9 cellular contexts compared by ENCODE assay signal in the genomic region with DNA sequence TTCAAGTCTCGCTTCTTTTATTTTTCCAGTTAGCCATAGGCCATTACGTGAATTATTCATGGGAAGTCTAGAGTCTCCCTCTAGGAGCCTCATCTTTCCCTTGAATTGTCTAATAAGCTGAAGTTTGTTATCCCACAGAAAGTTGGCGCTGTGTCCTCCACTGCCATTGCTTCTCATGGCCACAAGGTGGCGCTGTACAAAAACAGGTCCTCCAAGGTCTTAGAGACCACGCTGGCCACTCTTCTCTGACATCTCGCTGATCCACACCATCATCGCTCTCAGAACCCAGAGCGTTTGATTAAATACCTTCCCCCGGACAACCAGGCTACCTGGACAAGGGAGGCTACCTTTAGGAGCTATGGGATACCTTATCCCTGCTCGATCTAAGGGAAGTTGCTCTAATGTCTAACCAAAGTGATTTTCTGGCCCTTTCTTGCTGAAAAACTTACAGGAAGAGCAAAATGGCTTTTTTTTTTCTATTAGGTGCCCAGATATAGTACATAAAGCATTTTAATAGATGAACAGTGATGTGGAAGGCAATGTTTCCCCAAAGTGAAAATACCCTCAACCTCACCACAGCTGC.
A peak's percentile ranks its signal among the peaks of the same experiment; 100 is the strongest.
DNase-seq lines count a peak whose midpoint lies in the region; ATAC-seq, FAIRE-seq and TF ChIP-seq lines count a peak whose summit lies in the region.
"Had no signal": no experiment of that assay in that cellular context is flagged by ENCODE, and none has a peak within 500 bp of the region (broad histone marks: within the 10 kb centered on the region; RNA-seq: fewer than 3 reads in every experiment).

No MANE protein-coding gene starts in this region.

- FAIRE-seq in pancreas (lab: Jason Lieb, UNC) = no peak

- no peaks in the 10 kb centered on the region for H3K36me3 Mint-ChIP-seq in activated CD8-positive, alpha-beta T cell treated with anti-CD3 and anti-CD28 coated beads for 36 hours (ENCODE audit: low read depth)

- H3K27me3 Mint-ChIP-seq in activated CD8-positive, alpha-beta T cell treated with anti-CD3 and anti-CD28 coated beads for 36 hours = peaks cover 9% of the 10 kb centered on the region

- no peak overlapping the region for H3K4me3 Mint-ChIP-seq in activated CD8-positive, alpha-beta T cell treated with anti-CD3 and anti-CD28 coated beads for 36 hours
- H3K4me3 Mint-ChIP-seq: stimulated activated naive CD8-positive, alpha-beta T cell treated with anti-CD3 and anti-CD28 coated beads, Interleukin-15, Interleukin-2, amounts not matched to agents 100 ng/mL and 50 ng/mL, for 24 hours had no signal

- intact Hi-C loops in activated CD8-positive, alpha-beta T cell treated with anti-CD3 and anti-CD28 coated beads for 36 hours (cut with micrococcal nuclease) = loop anchor here (2.0 to 10.0 kb wide), 2 partner anchors 100 to 200 kb away; no protein-coding TSS in a partner anchor
- intact Hi-C loops in pancreas (cut with DNase I) = no loop called here

- CTCF ChIA-PET in activated CD8-positive, alpha-beta T cell treated with anti-CD3 and anti-CD28 coated beads for 36 hours (lab: Charles Lee) = interaction anchor here (0.6 to 7.8 kb wide), 37 partner anchors 9 to 436 kb away, joined by 3 to 80 read pairs (median 4); a partner anchor contains a TSS

- H3K9me3 Mint-ChIP-seq in activated CD8-positive, alpha-beta T cell treated with anti-CD3 and anti-CD28 coated beads for 36 hours = no peaks in the 10 kb centered on the region
- H3K9me3 Mint-ChIP-seq: stimulated activated naive CD8-positive, alpha-beta T cell treated with anti-CD3 and anti-CD28 coated beads, Interleukin-15, Interleukin-2, amounts not matched to agents 100 ng/mL and 50 ng/mL, for 24 hours had no signal

- ATAC-seq in activated CD8-positive, alpha-beta T cell treated with anti-CD3 and anti-CD28 coated beads for 36 hours = peak; percentile 62
- no peak for ATAC-seq in foreskin keratinocyte
- ATAC-seq in pancreas = peak in 2 of 4 donors; percentile 36 to 49
- ATAC-seq in HG03457 (IDR thresholded peaks at IDR 0.05; ENCODE audit: unreplicated experiment) = no peak
- ATAC-seq in GM19395 (IDR thresholded peaks at IDR 0.05; ENCODE audit: unreplicated experiment) = no peak

- H3K27ac ChIP-seq in foreskin keratinocyte = no peak overlapping the region
- H3K27ac ChIP-seq in pancreas = no peak overlapping the region

- H3K4me3 ChIP-seq in HFF-Myc (replicated peaks; ENCODE audit: low read depth, low read length) (no peak overlapping the region), pancreas (no peak overlapping the region)

- H3K4me1 ChIP-seq in foreskin keratinocyte (no peaks in the 10 kb centered on the region), pancreas (no peaks in the 10 kb centered on the region)

- H3K27me3 ChIP-seq in foreskin keratinocyte = no peaks in the 10 kb centered on the region
- peaks cover 0 to 5% (median 1%) of the 10 kb centered on the region in 4 donors for H3K27me3 ChIP-seq in pancreas

- POLR2A ChIA-PET in activated CD8-positive, alpha-beta T cell treated with anti-CD3 and anti-CD28 coated beads for 36 hours (lab: Charles Lee) = no interaction called here

- no peak overlapping the region for H3K27ac Mint-ChIP-seq in activated CD8-positive, alpha-beta T cell treated with anti-CD3 and anti-CD28 coated beads for 36 hours
- H3K27ac Mint-ChIP-seq: stimulated activated naive CD8-positive, alpha-beta T cell treated with anti-CD3 and anti-CD28 coated beads, Interleukin-15, Interleukin-2, amounts not matched to agents 100 ng/mL and 50 ng/mL, for 24 hours had no signal

- no peaks in the 10 kb centered on the region for H3K9me3 ChIP-seq in pancreas

- peak; percentile 39 for DNase-seq in ELR (ENCODE audit: low read depth)
- DNase-seq in HFF-Myc (ENCODE audit: extremely low read depth, low read depth) = no peak
- peak; percentile 66 for DNase-seq in NCI-H2171 treated with DMSO at 0.1 percent for 48 hours (lab: John Stamatoyannopoulos, UW)
- DNase-seq in activated CD8-positive, alpha-beta T cell treated with anti-CD3 and anti-CD28 coated beads for 36 hours = peak; percentile 63
- DNase-seq in foreskin keratinocyte = no peak
- DNase-seq in pancreas = peak in 3 of 6 donors; percentile 19 to 55 (median 20)

- H3K36me3 ChIP-seq in pancreas = no peaks in the 10 kb centered on the region

- 34 to 36% methylated on average over 10 of the region's 10 CpGs for WGBS in pancreas, 2 donors

- no peaks in the 10 kb centered on the region for H3K4me1 Mint-ChIP-seq in activated CD8-positive, alpha-beta T cell treated with anti-CD3 and anti-CD28 coated beads for 36 hours (ENCODE audit: low read depth)

- TF ChIP-seq CTCF in HFF-Myc (IDR thresholded peaks at IDR 0.05; ENCODE audit: low read depth, low read length, missing control alignments) (peak; percentile 66), foreskin keratinocyte (conservative IDR thresholded peaks at IDR 0.05) (peak; percentile 58), pancreas (IDR thresholded peaks at IDR 0.05) (peak; percentile 52 to 67 (median 64))
- TF ChIP-seq CTCF in activated CD8-positive, alpha-beta T cell treated with anti-CD3 and anti-CD28 coated beads for 36 hours (IDR thresholded peaks at IDR 0.05) = peak; percentile 96

Comparison
In these comparisons a context has a peak if more than half of its experiments do, and no peak if none do; other contexts are left out.
1. DNase-seq: peak in ELR (single experiment), NCI-H2171 treated with DMSO at 0.1 percent for 48 hours (single experiment) and activated CD8-positive, alpha-beta T cell treated with anti-CD3 and anti-CD28 coated beads for 36 hours (single experiment); none in HFF-Myc (single experiment) and foreskin keratinocyte (0 of 2).
2. Peak in every context shown above with its lines, with median percentiles within 50 percentile points of each other: CTCF ChIP-seq.